Comparison of ENCODE assay signal across 21 cellular contexts in genomic region chr11:11909727-11910126, GRCh38.
A peak's percentile ranks its signal among the peaks of the same experiment; 100 is the strongest.
DNase-seq lines count a peak whose midpoint lies in the region; ATAC-seq, FAIRE-seq and TF ChIP-seq lines count a peak whose summit lies in the region.
"Had no signal": no experiment of that assay in that cellular context is flagged by ENCODE, and none has a peak within 500 bp of the region (broad histone marks: within the 10 kb centered on the region; RNA-seq: fewer than 3 reads in every experiment).

No MANE protein-coding gene starts in this region.

- no peak overlapping the region for H3K9ac ChIP-seq in kidney (ENCODE audit: low read length in 2 of 2)

- TF ChIP-seq POLR2A in vagina (IDR thresholded peaks at IDR 0.05) (no peak), testis (IDR thresholded peaks at IDR 0.05) (no peak), GM12892 (IDR thresholded peaks at IDR 0.05; ENCODE audit: low read depth, low read length) (no peak)

- H3K4me1 ChIP-seq in kidney (ENCODE audit: control insufficient read depth in 1 of 2, insufficient read depth in 1 of 2, low read depth in 1 of 2, low read length in 2 of 2) (no peaks in the 10 kb centered on the region), heart right ventricle (no peaks in the 10 kb centered on the region), vagina (no peaks in the 10 kb centered on the region), testis (no peaks in the 10 kb centered on the region)
- H3K4me1 ChIP-seq: gastrocnemius medialis, right atrium auricular region had no signal

- intact Hi-C loops in kidney (cut with DNase I), result no loop called here
- intact Hi-C loops in heart right ventricle (cut with DNase I), result loop anchor here in 3 of 10 donors (10.0 kb wide), 2 partner anchors 95 to 105 kb away; no protein-coding TSS in a partner anchor
- intact Hi-C loops in vagina (cut with DNase I), result no loop called here
- intact Hi-C loops in testis (cut with DNase I; ENCODE audit: low total_unique reads), result no loop called here

- H3K9me3 ChIP-seq in kidney (ENCODE audit: control insufficient read depth in 1 of 2, low read length in 2 of 2) (no peaks in the 10 kb centered on the region), heart right ventricle (no peaks in the 10 kb centered on the region), vagina (no peaks in the 10 kb centered on the region), testis (no peaks in the 10 kb centered on the region)
- H3K9me3 ChIP-seq: gastrocnemius medialis, right atrium auricular region had no signal

- DNase-seq in AG08396 (ENCODE audit: low spot score), result peak; percentile 41
- DNase-seq in HS-27A (ENCODE audit: low read depth), result peak; percentile 73
- peak; percentile 6 to 49 for DNase-seq in cardiac fibroblast (ENCODE audit: low read depth in 2 of 2)
- no peak for DNase-seq in kidney
- no peak for DNase-seq in heart right ventricle
- DNase-seq in vagina (ENCODE audit: extremely low spot score in 2 of 2), result no peak
- no peak for DNase-seq in testis
- no peak for DNase-seq in GM12892 (ENCODE audit: insufficient read length)
- DNase-seq: cerebellar nuclear complex; gastrocnemius medialis; left ventricle myocardium superior; NCI-H1417; NCI-H748 treated with DMSO at 0.1 percent for 48 hours; occipital lobe; PC-3; stimulated activated CD4-positive, alpha-beta T cell treated with anti-CD3 and anti-CD28 coated beads, Interleukin-15, amount 100 ng/mL, for 24 hours; T-helper 9 cell; trophoblast cell had no signal

- H3K27ac ChIP-seq in kidney (ENCODE audit: low read depth in 2 of 2, low read length in 2 of 2) (no peak overlapping the region), heart right ventricle (no peak overlapping the region), vagina (no peak overlapping the region), testis (no peak overlapping the region)
- H3K27ac ChIP-seq: gastrocnemius medialis, right atrium auricular region had no signal

- peak; percentile 19 for FAIRE-seq in kidney (lab: Jason Lieb, UNC)
- no peak for FAIRE-seq in GM12892 (lab: Jason Lieb, UNC)
- FAIRE-seq: GM12878 had no signal

- H3K36me3 ChIP-seq in kidney (ENCODE audit: control insufficient read depth in 1 of 2, insufficient read depth in 2 of 2, low read length in 2 of 2) (peaks cover 7 to 18% of the 10 kb centered on the region in 2 donors), heart right ventricle (peaks cover 0 to 100% (median 19%) of the 10 kb centered on the region in 9 donors), vagina (peaks cover 0 to 34% of the 10 kb centered on the region in 2 donors), testis (ENCODE audit: low read depth, missing control alignments) (no peaks in the 10 kb centered on the region)

- no peak for ATAC-seq in heart right ventricle
- ATAC-seq: gastrocnemius medialis; GM12878; left ventricle myocardium superior; PC-3; stimulated activated memory B cell treated with anti-CD40 and anti-IgM and Interleukin-4, amounts not matched to agents 10 μg/mL and 1 μg/mL and 100 μg/mL, for 72 hours had no signal

- H3K4me3 ChIP-seq in cardiac fibroblast (replicated peaks in 1 of 2; ENCODE audit: low read depth in 2 of 2, low read length in 2 of 2) (no peak overlapping the region), kidney (ENCODE audit: low read length in 2 of 2) (no peak overlapping the region), heart right ventricle (no peak overlapping the region), vagina (no peak overlapping the region), testis (no peak overlapping the region)
- H3K4me3 ChIP-seq: gastrocnemius medialis, GM12878, right atrium auricular region had no signal

- no peaks in the 10 kb centered on the region for H3K27me3 ChIP-seq in heart right ventricle
- no peaks in the 10 kb centered on the region for H3K27me3 ChIP-seq in vagina
- H3K27me3 ChIP-seq in testis, result no peaks in the 10 kb centered on the region
- H3K27me3 ChIP-seq: gastrocnemius medialis, right atrium auricular region had no signal

- TF ChIP-seq CTCF in cardiac fibroblast (IDR thresholded peaks at IDR 0.05; ENCODE audit: low read depth, low read length) (no peak), kidney (IDR thresholded peaks at IDR 0.05; ENCODE audit: borderline replicate concordance, extremely low read depth, insufficient read depth) (no peak), heart right ventricle (IDR thresholded peaks at IDR 0.05) (no peak), vagina (IDR thresholded peaks at IDR 0.05) (no peak), testis (IDR thresholded peaks at IDR 0.05) (no peak)

Comparison
In these comparisons a context has a peak if more than half of its experiments do, and no peak if none do; other contexts are left out.
1. DNase-seq: peak in AG08396 (single experiment), HS-27A (single experiment) and cardiac fibroblast (2 of 2); none in kidney (single experiment), heart right ventricle (0 of 2), vagina (0 of 2), testis (single experiment) and GM12892 (single experiment).